Comparison of ENCODE assay signal across 1 cellular context in genomic region chr14:99729991-99730875, GRCh38.
TF ChIP-seq lines count a peak whose summit lies in the region.

No MANE protein-coding gene starts in this region.

TF ChIP-seq in H1, 55 proteins besides CTCF, POLR2A, EP300 and RAD21 (continued from another document):
- TF ChIP-seq NANOG (IDR thresholded peaks at IDR 0.05; ENCODE audit: insufficient read depth, low read depth, low read length, poor library complexity, severe bottlenecking): peak; percentile 4
- peak; percentile 67; the same call in 1 of the 2 replicates for TF ChIP-seq RBBP5 (IDR thresholded peaks at IDR 0.05; ENCODE audit: borderline replicate concordance, low read depth, low read length)
- no peak for TF ChIP-seq MAFK (IDR thresholded peaks at IDR 0.05; ENCODE audit: low read depth, low read length)
- TF ChIP-seq SAP30 (IDR thresholded peaks at IDR 0.05; ENCODE audit: insufficient read depth, insufficient replicate concordance, low read length): no peak
- no peak for TF ChIP-seq POLR2AphosphoS5 (IDR thresholded peaks at IDR 0.05; ENCODE audit: low read depth, low read length)
- TF ChIP-seq SP1 (IDR thresholded peaks at IDR 0.05; ENCODE audit: low read depth, low read length): 0 out of 2 replicates have a peak, but pooled peaks have one; percentile 42
- no peak for TF ChIP-seq HDAC6 (IDR thresholded peaks at IDR 0.05; ENCODE audit: low read depth, low read length)
- TF ChIP-seq TEAD4 (IDR thresholded peaks at IDR 0.05; ENCODE audit: low read depth, low read length): peak; percentile 93
- TF ChIP-seq ASH2L (IDR thresholded peaks at IDR 0.05; ENCODE audit: low read length): peak; percentile 19
- TF ChIP-seq TAF1 (IDR thresholded peaks at IDR 0.05; ENCODE audit: low read depth, low read length): peak; percentile 11; the same call in 1 of the 2 replicates
